Comparison of ENCODE assay signal across 8 cellular contexts in the genomic region with DNA sequence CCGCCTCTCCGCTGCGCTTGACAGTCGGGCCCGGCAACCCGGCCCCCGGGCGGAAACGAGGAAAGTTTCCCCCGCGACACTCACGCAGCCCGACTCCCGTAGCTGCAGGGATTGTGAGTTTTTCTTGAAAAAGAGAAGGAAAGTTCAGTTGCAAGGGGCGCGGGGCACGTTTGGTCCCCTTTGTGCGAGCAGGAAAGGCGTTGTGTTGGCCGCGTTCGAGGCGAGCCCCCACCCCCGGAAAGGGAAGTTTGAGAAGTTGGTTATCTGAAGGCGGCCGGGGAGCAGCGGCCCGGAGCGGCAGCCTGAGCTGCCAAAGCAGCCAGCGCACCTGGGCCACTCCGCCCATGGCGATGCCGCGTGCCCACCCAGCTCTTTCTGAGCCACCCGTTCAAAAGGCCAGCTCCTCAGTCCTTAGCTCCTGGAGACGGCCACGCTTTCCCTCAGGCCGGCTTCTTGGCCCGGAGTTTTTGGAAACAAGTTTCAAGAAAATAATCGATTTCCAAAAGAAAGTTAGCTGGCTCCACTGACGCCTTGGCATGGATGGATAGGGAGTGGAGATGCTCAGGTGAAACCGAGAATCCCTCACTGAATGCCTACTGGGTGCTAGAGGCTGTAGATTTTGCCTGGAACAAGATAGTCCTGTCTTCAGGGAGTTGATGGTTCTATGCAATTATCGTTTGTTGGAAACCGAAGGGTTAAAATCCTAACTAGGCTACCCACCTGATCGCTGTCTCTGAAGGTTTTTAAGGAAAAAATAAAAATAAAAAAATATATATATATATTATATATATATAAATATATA. TPM values are rescaled to one million over a fixed set of nuclear protein-coding genes. Genes with fewer than 3 reads are reported as not detected.
DNase-seq lines count a peak whose midpoint lies in the region; ATAC-seq and TF ChIP-seq lines count a peak whose summit lies in the region.

No MANE protein-coding gene starts in this region.

- in situ Hi-C loops in KBM-7 (cut with MboI; ENCODE audit: low pct_unique_long_range_greater_than_20kb, low sequenced_read_pairs), result no loop called here

- H3K9me3 Mint-ChIP-seq in Caco-2 (ENCODE audit: unreplicated experiment), result no peaks in the 10 kb centered on the region

- intact Hi-C loops in Caco-2 (cut with micrococcal nuclease; ENCODE audit: unreplicated experiment), result loop anchor here (2.0 to 5.0 kb wide), 6 partner anchors 20 to 495 kb away; no protein-coding TSS in a partner anchor
- intact Hi-C loops in lower lobe of right lung (cut with DNase I), result no loop called here

- peaks cover 43% of the 10 kb centered on the region for H3K36me3 Mint-ChIP-seq in Caco-2 (ENCODE audit: insufficient read depth, unreplicated experiment)

- POLR2A ChIA-PET in Caco-2 (lab: Charles Lee), result interaction anchor here (0.8 to 1.4 kb wide), 2 partner anchors 39 to 282 kb away, joined by 3 to 4 read pairs; no protein-coding TSS in a partner anchor

- H3K27ac ChIP-seq in lower lobe of right lung, result peak overlapping the region; percentile 100

- H3K9me3 ChIP-seq in Caco-2, result no peaks in the 10 kb centered on the region
- no peaks in the 10 kb centered on the region for H3K9me3 ChIP-seq in lower lobe of right lung

- H3K4me1 Mint-ChIP-seq in Caco-2 (ENCODE audit: low read depth, unreplicated experiment), result peaks cover 41% of the 10 kb centered on the region

- no peaks in the 10 kb centered on the region for H3K27me3 Mint-ChIP-seq in Caco-2 (ENCODE audit: insufficient read depth, unreplicated experiment)

- H3K4me1 ChIP-seq in Caco-2, result peaks cover 58% of the 10 kb centered on the region
- H3K4me1 ChIP-seq in lower lobe of right lung, result peaks cover 61% of the 10 kb centered on the region

- TF ChIP-seq CTCF in Caco-2 (IDR thresholded peaks at IDR 0.05; ENCODE audit: insufficient read depth in 1 of 2, low read depth in 1 of 2, low read length in 1 of 2, severe bottlenecking in 1 of 2, unreplicated experiment in 1 of 2) (no peak), lower lobe of right lung (IDR thresholded peaks at IDR 0.05) (no peak)

- peak overlapping the region; percentile 68 for H3K4me3 ChIP-seq in Caco-2 (ENCODE audit: low read depth, low read length)
- H3K4me3 ChIP-seq in lower lobe of right lung, result peak overlapping the region; percentile 94

- H3K27ac Mint-ChIP-seq in Caco-2 (ENCODE audit: unreplicated experiment), result peak overlapping the region; percentile 83

- DNase-seq in Caco-2 (peak; percentile 54 to 59), KBM-7 (peak; percentile 82), dermis blood vessel endothelial cell (peak; percentile 82), lower lobe of right lung (peak; percentile 88)
- peak; percentile 74 for DNase-seq in activated CD4-positive, CD25-positive, alpha-beta regulatory T cell treated with anti-CD3 and anti-CD28 coated beads, Interleukin-2, amount 50 U/mL, for 72 hours
- peak; percentile 55 for DNase-seq in stimulated activated CD8-positive, alpha-beta memory T cell treated with anti-CD3 and anti-CD28 coated beads, Interleukin-15, amount 100 ng/mL, for 4 hours (ENCODE audit: low read depth in 2 of 2)

- no TSS peak for BruUV-seq in Caco-2 (replicated peaks; lab: Mats Ljungman, UMichigan)

- H3K36me3 ChIP-seq in Caco-2 (ENCODE audit: control insufficient read depth, insufficient read depth, low read length) (no peaks in the 10 kb centered on the region), lower lobe of right lung (no peaks in the 10 kb centered on the region)

- ATAC-seq in GM21576 (IDR thresholded peaks at IDR 0.05; ENCODE audit: unreplicated experiment) (peak; percentile 56), lower lobe of right lung (peak; percentile 64 to 65), HG03469 (IDR thresholded peaks at IDR 0.05; ENCODE audit: unreplicated experiment) (no peak)

- peak overlapping the region; percentile 90 for H3K4me3 Mint-ChIP-seq in Caco-2 (ENCODE audit: unreplicated experiment)

- CTCF ChIA-PET in Caco-2 (lab: Charles Lee), result no interaction called here

- H3K27me3 ChIP-seq in Caco-2 (replicated peaks; ENCODE audit: control insufficient read depth, insufficient read depth, low read length) (no peaks in the 10 kb centered on the region), lower lobe of right lung (ENCODE audit: low read depth) (no peaks in the 10 kb centered on the region)

RNA-seq across cellular contexts. Expression of gene TGFBR2, which starts 0.8 kb away (rescaled TPM):
- total RNA-seq in Caco-2 (2022), result 40.5 and 41.9 TPM in 2 replicates
- total RNA-seq in dermis blood vessel endothelial cell, result 632 and 715 TPM in 2 replicates
- total RNA-seq in lower lobe of right lung, result 289 TPM
